In the genomic region with DNA sequence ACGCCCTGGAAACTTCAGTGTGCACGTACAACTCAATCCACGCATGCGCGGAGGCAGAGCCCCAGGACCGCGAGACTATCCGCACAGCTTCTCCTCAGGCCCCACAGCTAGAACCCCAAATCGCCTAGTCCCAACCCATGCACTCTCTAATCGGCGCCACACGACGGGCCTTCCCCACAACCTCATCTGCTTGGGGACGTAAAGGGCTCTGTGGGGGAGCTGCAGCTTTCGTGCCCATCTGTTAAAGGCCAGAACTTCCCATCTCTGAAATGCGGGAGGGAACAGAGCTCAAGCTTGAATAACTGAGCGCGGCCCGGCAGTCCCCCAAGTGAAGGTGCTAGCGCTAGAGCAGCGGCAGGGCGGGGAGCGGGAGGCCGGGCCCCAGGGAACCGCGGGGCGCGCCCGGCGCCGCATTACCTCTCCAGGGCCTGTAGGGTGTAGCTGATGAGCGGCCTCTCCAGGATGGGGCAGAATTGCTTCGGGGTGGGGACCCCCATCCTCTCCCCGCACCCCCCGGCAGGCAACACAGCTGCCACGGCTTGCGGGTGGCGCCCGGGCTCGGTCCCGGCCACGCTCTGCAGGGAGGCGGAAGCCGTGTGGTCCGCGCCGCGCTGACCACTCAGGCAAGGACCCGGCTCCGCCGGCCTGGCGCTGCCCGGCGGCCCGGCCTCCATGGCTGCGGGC, we compare ENCODE assay signal across 8 cellular contexts. TPM values are rescaled to one million over a fixed set of nuclear protein-coding genes. Genes with fewer than 3 reads are reported as not detected.
DNase-seq lines count a peak whose midpoint lies in the region; ATAC-seq and TF ChIP-seq lines count a peak whose summit lies in the region.

No MANE protein-coding gene starts in this region.

- peak overlapping the region; percentile 72 for H3K4me3 ChIP-seq in AG10803 (ENCODE audit: low read length)

- peak; percentile 44 for TF ChIP-seq CTCF in AG10803 (conservative IDR thresholded peaks at IDR 0.05; ENCODE audit: low read length)

- DNase-seq in AG10803 (ENCODE audit: low read depth) (peak; percentile 88), NCI-H526 (lab: John Stamatoyannopoulos, UW) (peak; percentile 84 to 90), dermis blood vessel endothelial cell (peak; percentile 94), left lobe of liver (ENCODE audit: low spot score) (peak; percentile 89)
- peak; percentile 67 for DNase-seq in activated CD4-positive, alpha-beta T cell treated with anti-CD3 and anti-CD28 coated beads, Interleukin-2, amount 50 U/mL, for 1 hour
- peak; percentile 78 for DNase-seq in stimulated activated CD4-positive, alpha-beta T cell treated with anti-CD3 and anti-CD28 coated beads, Interleukin-2, amount 100 ng/mL, for 4 hours (ENCODE audit: low read depth)

- ATAC-seq in GM19043 (IDR thresholded peaks at IDR 0.05; ENCODE audit: low read depth, unreplicated experiment) = peak; percentile 79
- peak; percentile 91 for ATAC-seq in HG03354 (IDR thresholded peaks at IDR 0.05; ENCODE audit: poor library complexity, severe bottlenecking, unreplicated experiment)
- ATAC-seq in left lobe of liver = peak; percentile 79

RNA-seq across cellular contexts. Expression of gene CRPPA, which starts 0.5 kb away (rescaled TPM):
- total RNA-seq in dermis blood vessel endothelial cell (1.9 and 2.0 TPM in 2 replicates), left lobe of liver (2.2 TPM)

RNA-seq across cellular contexts. Expression of gene SOSTDC1, which starts 44.7 kb away (rescaled TPM):
- 0.05 and 0.17 TPM in 2 replicates for total RNA-seq in dermis blood vessel endothelial cell
- total RNA-seq in left lobe of liver = not detected

Comparison
In these comparisons a context has a peak if more than half of its experiments do, and no peak if none do; other contexts are left out.
1. Peak in every context shown above with its lines: DNase-seq, ATAC-seq and H3K4me3 ChIP-seq.